In the genomic region with DNA sequence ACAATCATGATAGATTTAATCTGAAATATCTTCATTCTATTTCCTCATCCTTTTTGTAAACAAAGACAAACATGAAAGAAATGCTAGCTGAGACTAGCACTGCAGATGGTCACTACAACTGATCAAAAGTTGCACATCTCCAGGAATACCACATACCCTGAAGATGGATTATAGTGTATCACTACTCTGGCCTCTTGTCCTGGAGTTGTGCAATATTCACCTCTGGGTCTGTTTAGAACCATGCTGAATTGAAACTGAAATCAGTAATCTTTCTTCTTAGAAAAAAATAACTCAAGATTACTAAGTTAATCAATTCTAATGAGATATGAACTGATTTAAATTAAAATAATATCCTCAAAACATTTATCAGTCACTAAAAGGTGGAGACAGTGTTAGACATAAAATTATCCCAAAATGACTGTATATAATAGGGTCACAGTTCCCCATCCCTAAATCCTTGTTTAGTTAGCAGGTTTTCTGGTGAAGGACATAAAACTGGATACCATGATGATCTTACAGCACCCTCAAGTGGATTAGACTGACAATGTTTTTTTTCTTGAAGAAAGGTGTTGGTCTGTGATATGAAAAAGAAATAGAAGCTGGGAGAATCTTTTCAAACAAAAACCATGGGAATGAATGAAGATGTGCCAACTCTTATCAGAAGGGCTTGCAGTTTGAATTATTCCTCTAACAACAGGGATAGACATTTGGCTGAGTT, we compare ENCODE assay signal across 8 cellular contexts. TPM values are rescaled to one million over a fixed set of nuclear protein-coding genes. Genes with fewer than 3 reads are reported as not detected.
A peak's percentile ranks its signal among the peaks of the same experiment; 100 is the strongest.
DNase-seq lines count a peak whose midpoint lies in the region; ATAC-seq and TF ChIP-seq lines count a peak whose summit lies in the region.

No MANE protein-coding gene starts in this region.

- ATAC-seq in GM18861 (IDR thresholded peaks at IDR 0.05; ENCODE audit: unreplicated experiment) (peak; percentile 72), HG03354 (IDR thresholded peaks at IDR 0.05; ENCODE audit: poor library complexity, severe bottlenecking, unreplicated experiment) (peak; percentile 70), HG03045 (IDR thresholded peaks at IDR 0.05; ENCODE audit: unreplicated experiment) (no peak), gastrocnemius medialis (no peak)

- no peaks in the 10 kb centered on the region for H3K27me3 ChIP-seq in gastrocnemius medialis

- no peak overlapping the region for H3K4me3 ChIP-seq in gastrocnemius medialis

- in situ Hi-C loops in ACHN (cut with HindIII; ENCODE audit: low pct_ligation_motif_present, low pct_unique_long_range_greater_than_20kb, low sequenced_read_pairs) = no loop called here
- in situ Hi-C loops in gastrocnemius medialis (cut with MboI; ENCODE audit: low sequenced_read_pairs in 4 of 4) = loop anchor here in 1 of 4 donors (10.0 kb wide), 1 partner anchor 670 kb away; no protein-coding TSS in a partner anchor

- intact Hi-C loops in gastrocnemius medialis (cut with DNase I; ENCODE audit: low total_unique reads) = no loop called here

- H3K27ac ChIP-seq in gastrocnemius medialis = no peak overlapping the region

- TF ChIP-seq POLR2A in erythroblast (IDR thresholded peaks at IDR 0.05; ENCODE audit: low read length) = no peak
- no peak for TF ChIP-seq POLR2A in gastrocnemius medialis (IDR thresholded peaks at IDR 0.05)

- DNase-seq in ACHN (peak; percentile 30), NCI-H748 treated with DMSO at 0.1 percent for 48 hours (lab: John Stamatoyannopoulos, UW) (peak; percentile 30), erythroblast (lab: John Stamatoyannopoulos, UW) (peak; percentile 20 to 23), gastrocnemius medialis (no peak)
- no peak for DNase-seq in stimulated activated CD4-positive, alpha-beta T cell treated with anti-CD3 and anti-CD28 coated beads, Interleukin-15, amount 100 ng/mL, for 24 hours

- no peaks in the 10 kb centered on the region for H3K4me1 ChIP-seq in gastrocnemius medialis

- H3K9me3 ChIP-seq in gastrocnemius medialis = no peaks in the 10 kb centered on the region

- TF ChIP-seq CTCF in gastrocnemius medialis (IDR thresholded peaks at IDR 0.05 in 4 of 5, conservative IDR thresholded peaks at IDR 0.05 in 1 of 5) = no peak

- H3K36me3 ChIP-seq in gastrocnemius medialis = no peaks in the 10 kb centered on the region

RNA-seq across cellular contexts. Expression of a gene that starts 7.2 kb away (rescaled TPM):
- total RNA-seq in gastrocnemius medialis = 10 to 100 TPM in 1 of 4 donors, 1 to 10 TPM in 3; 5.3 to 14.0 (median 8.8) TPM

Comparison
In these comparisons a context has a peak if more than half of its experiments do, and no peak if none do; other contexts are left out.
1. DNase-seq: peak in ACHN (single experiment), NCI-H748 treated with DMSO at 0.1 percent for 48 hours (single experiment) and erythroblast (2 of 2); none in stimulated activated CD4-positive, alpha-beta T cell treated with anti-CD3 and anti-CD28 coated beads, Interleukin-15, amount 100 ng/mL, for 24 hours (single experiment) and gastrocnemius medialis (0 of 2).
2. ATAC-seq: peak in GM18861 (single experiment) and HG03354 (single experiment); none in HG03045 (single experiment) and gastrocnemius medialis (0 of 2).